14 cellular contexts compared by ENCODE assay signal in the genomic region with DNA sequence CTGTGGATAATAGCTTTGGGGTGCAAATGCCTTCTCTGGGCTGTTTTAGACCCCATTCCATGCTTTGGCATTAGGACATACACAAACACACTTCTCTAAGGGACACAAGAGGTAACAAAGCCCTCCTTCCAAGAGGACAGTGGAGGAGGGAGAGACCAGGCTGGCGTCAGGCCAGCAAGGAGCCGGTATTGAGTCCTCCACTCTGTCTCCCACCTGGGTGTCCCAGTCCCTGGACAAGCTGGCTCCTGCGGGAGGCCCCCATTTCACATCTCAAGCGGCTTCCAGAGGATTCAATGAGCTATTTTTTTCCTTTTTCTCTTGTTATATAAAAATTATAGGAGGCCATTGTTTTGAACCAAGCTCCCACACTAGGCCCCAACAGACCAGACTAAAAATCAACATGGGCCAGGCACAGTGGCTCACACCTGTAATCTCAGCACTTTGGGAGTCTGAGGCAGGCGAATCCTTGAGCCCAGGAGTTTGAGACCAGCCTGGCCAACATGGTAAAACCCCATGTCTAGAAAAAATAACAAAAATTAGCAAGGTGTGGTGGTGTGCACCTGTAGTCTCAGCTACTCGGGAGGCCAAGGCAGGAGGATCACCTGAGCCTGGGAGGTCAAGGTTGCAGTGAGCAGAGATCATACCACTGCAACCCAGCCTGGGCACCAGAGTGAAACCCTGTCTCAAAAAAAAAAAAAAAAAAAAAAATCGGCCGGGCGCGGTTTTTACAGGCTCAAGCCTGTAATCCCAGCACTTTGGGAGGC.
DNase-seq lines count a peak whose midpoint lies in the region; ATAC-seq and TF ChIP-seq lines count a peak whose summit lies in the region.
"Had no signal": no experiment of that assay in that cellular context is flagged by ENCODE, and none has a peak within 500 bp of the region (broad histone marks: within the 10 kb centered on the region; RNA-seq: fewer than 3 reads in every experiment).

No MANE protein-coding gene starts in this region.

- no peak overlapping the region for H4K5ac ChIP-seq in mesendoderm (ENCODE audit: low read length)

- TF ChIP-seq RAD21 in SK-N-SH (IDR thresholded peaks at IDR 0.05; ENCODE audit: low read length): no peak

- intact Hi-C loops in adrenal gland (cut with DNase I) (loop anchor here (5.0 to 10.0 kb wide), 3 partner anchors 87 to 381 kb away; no protein-coding TSS in a partner anchor), lower lobe of right lung (cut with DNase I) (no loop called here), stomach (cut with DNase I; ENCODE audit: low total_unique reads) (no loop called here), posterior cingulate gyrus (cut with DNase I) (no loop called here)

- H3K27ac ChIP-seq in SK-N-SH (ENCODE audit: low read depth in 2 of 2, low read length in 1 of 2) (peak overlapping the region; percentile 44 to 98; a peak in 3 of 4 replicates), adrenal gland (peak overlapping the region in 4 of 5 donors; percentile 65 to 93 (median 76)), lower lobe of right lung (peak overlapping the region; percentile 75), stomach (peak overlapping the region in 4 of 5 donors; percentile 91 to 95 (median 93)), mesendoderm (ENCODE audit: low read depth, low read length) (no peak overlapping the region)
- H3K27ac ChIP-seq: epithelial cell of prostate had no signal

- TF ChIP-seq CTCF in SK-N-SH (IDR thresholded peaks at IDR 0.05) (no peak), adrenal gland (IDR thresholded peaks at IDR 0.05) (no peak), lower lobe of right lung (IDR thresholded peaks at IDR 0.05) (no peak), stomach (IDR thresholded peaks at IDR 0.05) (no peak)

- peak overlapping the region; percentile 28; the same call in 1 of the 2 replicates for H3K9ac ChIP-seq in SK-N-SH
- no peak overlapping the region for H3K9ac ChIP-seq in mesendoderm (ENCODE audit: low read length)

- H3K4ac ChIP-seq in mesendoderm (ENCODE audit: low read depth, low read length): no peak overlapping the region

- TF ChIP-seq EP300 in SK-N-SH (IDR thresholded peaks at IDR 0.05; ENCODE audit: borderline replicate concordance in 1 of 2, low read depth in 1 of 2, low read length in 1 of 2) (no peak), stomach (IDR thresholded peaks at IDR 0.05) (no peak)

- H3K4me3 ChIP-seq in SK-N-SH (ENCODE audit: low read depth in 2 of 2, low read length in 1 of 2): no peak overlapping the region
- no peak overlapping the region for H3K4me3 ChIP-seq in adrenal gland
- H3K4me3 ChIP-seq in lower lobe of right lung: no peak overlapping the region
- H3K4me3 ChIP-seq in stomach: no peak overlapping the region
- H3K4me3 ChIP-seq in mesendoderm (ENCODE audit: low read length): no peak overlapping the region

- no peak overlapping the region for H2AFZ ChIP-seq in SK-N-SH (ENCODE audit: low read depth)

- H3K4me1 ChIP-seq in SK-N-SH (ENCODE audit: control insufficient read depth in 1 of 2, insufficient read depth in 2 of 2, low read depth in 1 of 2, low read length in 1 of 2): peaks cover 16 to 43% of the 10 kb centered on the region in 2 experiments; a peak in 3 of 4 replicates
- H3K4me1 ChIP-seq in adrenal gland (replicated peaks in 1 of 2): peaks cover 45 to 62% of the 10 kb centered on the region in 2 donors
- peaks cover 69% of the 10 kb centered on the region for H3K4me1 ChIP-seq in lower lobe of right lung
- H3K4me1 ChIP-seq in stomach: peaks cover 39 to 76% (median 58%) of the 10 kb centered on the region in 4 donors
- H3K4me1 ChIP-seq in mesendoderm (ENCODE audit: control insufficient read depth, low read depth, low read length): peaks cover 4% of the 10 kb centered on the region

- no peak overlapping the region for H2BK15ac ChIP-seq in mesendoderm (replicated peaks; ENCODE audit: low read depth)

- WGBS in SK-N-SH (ENCODE audit: low lambda C conversion rate): 95% methylated on average over 10 of the region's 10 CpGs
- 94% methylated on average over 10 of the region's 10 CpGs for WGBS in adrenal gland, 4 donors
- 95 to 97% (median 97%) methylated on average over 7 to 10 of the region's 10 CpGs for WGBS in stomach, 5 donors
- no CpG with 5 or more reads among the region's 10 CpGs for WGBS in mesendoderm (ENCODE audit: extremely low coverage, insufficient coverage, low lambda C conversion rate)

- H3K4me2 ChIP-seq in SK-N-SH (no peak overlapping the region), mesendoderm (ENCODE audit: low read length) (no peak overlapping the region)

- peaks cover 68% of the 10 kb centered on the region for H3F3A ChIP-seq in SK-N-SH (replicated peaks; ENCODE audit: insufficient read depth)

- H3K9me2 ChIP-seq in SK-N-SH: no peaks in the 10 kb centered on the region

- no peaks in the 10 kb centered on the region for H4K20me1 ChIP-seq in SK-N-SH (ENCODE audit: insufficient read depth)

- H2BK120ac ChIP-seq in mesendoderm (ENCODE audit: low read depth, low read length): no peak overlapping the region

- H3K36me3 ChIP-seq in SK-N-SH (replicated peaks in 1 of 2; ENCODE audit: control insufficient read depth in 1 of 2, insufficient read depth in 2 of 2, low read length in 1 of 2) (no peaks in the 10 kb centered on the region), adrenal gland (replicated peaks in 1 of 2) (no peaks in the 10 kb centered on the region), lower lobe of right lung (no peaks in the 10 kb centered on the region), stomach (no peaks in the 10 kb centered on the region), mesendoderm (ENCODE audit: control insufficient read depth, insufficient read depth, low read length) (no peaks in the 10 kb centered on the region)

- H3K27me3 ChIP-seq in SK-N-SH (ENCODE audit: insufficient read depth) (no peaks in the 10 kb centered on the region), adrenal gland (no peaks in the 10 kb centered on the region), lower lobe of right lung (ENCODE audit: low read depth) (no peaks in the 10 kb centered on the region), stomach (no peaks in the 10 kb centered on the region), mesendoderm (ENCODE audit: insufficient read depth, low read length, poor library complexity) (no peaks in the 10 kb centered on the region)

- H3K79me2 ChIP-seq in SK-N-SH (ENCODE audit: insufficient read depth) (no peaks in the 10 kb centered on the region), mesendoderm (ENCODE audit: control insufficient read depth, insufficient read depth, low read length) (no peaks in the 10 kb centered on the region)

- H3K9me3 ChIP-seq in SK-N-SH: no peaks in the 10 kb centered on the region
- H3K9me3 ChIP-seq in adrenal gland (replicated peaks in 1 of 3): no peaks in the 10 kb centered on the region
- no peaks in the 10 kb centered on the region for H3K9me3 ChIP-seq in lower lobe of right lung
- H3K9me3 ChIP-seq in stomach: no peaks in the 10 kb centered on the region

- DNase-seq in SK-N-SH: no peak
- peak in 1 of 7 donors; percentile 53 for DNase-seq in adrenal gland
- DNase-seq in lower lobe of right lung: no peak
- DNase-seq in stomach: no peak
- no peak for DNase-seq in posterior cingulate gyrus
- no peak for DNase-seq in mesendoderm
- DNase-seq: activated CD4-positive, alpha-beta T cell treated with anti-CD3 and anti-CD28 coated beads, Interleukin-2, amount 10 ng/mL, durations not matched to agents 7 days and 5 days; anterior cingulate cortex; NCI-H1105; NCI-H526 treated with DMSO at 0.1 percent for 48 hours; occipital lobe had no signal

- CTCF ChIA-PET in SK-N-SH (lab: Yijun Ruan, JAX): no interaction called here

- no peak overlapping the region for H3K23ac ChIP-seq in mesendoderm (ENCODE audit: low read length)

- POLR2A ChIA-PET in SK-N-SH (lab: Yijun Ruan, JAX): no interaction called here

- ATAC-seq in SK-N-SH treated with all-trans-retinoic acid at 6 μM for 48 hours (no peak), lower lobe of right lung (no peak), HG03135 (IDR thresholded peaks at IDR 0.05; ENCODE audit: unreplicated experiment) (no peak)

- no peak overlapping the region for H3K18ac ChIP-seq in mesendoderm (ENCODE audit: low read length)

- H3K79me1 ChIP-seq in mesendoderm (ENCODE audit: low read length): no peaks in the 10 kb centered on the region

- no peak overlapping the region for H2AK5ac ChIP-seq in mesendoderm (ENCODE audit: low read length)

- TF ChIP-seq POLR2A in adrenal gland (IDR thresholded peaks at IDR 0.05) (no peak), stomach (IDR thresholded peaks at IDR 0.05) (no peak)

- no peak overlapping the region for H4K8ac ChIP-seq in mesendoderm (ENCODE audit: low read depth, low read length)

- H2BK5ac ChIP-seq in mesendoderm (ENCODE audit: low read length): no peak overlapping the region

- H3K56ac ChIP-seq in mesendoderm (ENCODE audit: low read length): no peak overlapping the region

TF ChIP-seq in SK-N-SH, 30 proteins besides CTCF, POLR2A, EP300 and RAD21 (continues in another document):
- TF ChIP-seq GATA2 (CRISPR knock-in tag; IDR thresholded peaks at IDR 0.05) (no peak), USF2 (IDR thresholded peaks at IDR 0.05; ENCODE audit: borderline replicate concordance, low read depth, low read length) (no peak), TCF12 (IDR thresholded peaks at IDR 0.05) (no peak), RFX5 (IDR thresholded peaks at IDR 0.05; ENCODE audit: low read length) (no peak), EZH2phosphoT487 (IDR thresholded peaks at IDR 0.05; ENCODE audit: borderline replicate concordance, low read depth) (no peak)

TF ChIP-seq in SK-N-SH treated with all-trans-retinoic acid at 6 μM for 48 hours, 23 proteins besides CTCF, POLR2A, EP300 and RAD21 (continues in another document):
- no peak for TF ChIP-seq ARNTL (CRISPR knock-in tag; IDR thresholded peaks at IDR 0.05; ENCODE audit: borderline replicate concordance, low read depth)
- TF ChIP-seq SNAI2 (CRISPR knock-in tag; IDR thresholded peaks at IDR 0.05): no peak
- TF ChIP-seq PPARA (CRISPR knock-in tag; IDR thresholded peaks at IDR 0.05; ENCODE audit: borderline replicate concordance): no peak
- TF ChIP-seq ISL1 (CRISPR knock-in tag; IDR thresholded peaks at IDR 0.05): no peak
- no peak for TF ChIP-seq OSR1 (CRISPR knock-in tag; IDR thresholded peaks at IDR 0.05)
- no peak for TF ChIP-seq TCF4 (CRISPR knock-in tag; IDR thresholded peaks at IDR 0.05; ENCODE audit: borderline replicate concordance)
- TF ChIP-seq BACH2 (CRISPR knock-in tag; IDR thresholded peaks at IDR 0.05; ENCODE audit: borderline replicate concordance): no peak
- no peak for TF ChIP-seq TOX (CRISPR knock-in tag; IDR thresholded peaks at IDR 0.05; ENCODE audit: borderline replicate concordance)
- no peak for TF ChIP-seq ZC3H10 (CRISPR knock-in tag; IDR thresholded peaks at IDR 0.05)

Comparison
In these comparisons a context has a peak if more than half of its experiments do, and no peak if none do; other contexts are left out.
1. intact Hi-C loops: an anchor here in adrenal gland (5.0 to 10.0 kb wide); none called in lower lobe of right lung, stomach and posterior cingulate gyrus.